In genomic region chr14:99682809-99683618, GRCh38 we compare ENCODE assay signal across 8 cellular contexts. TPM values are rescaled to one million over a fixed set of nuclear protein-coding genes. Genes with fewer than 3 reads are reported as not detected.
DNase-seq lines count a peak whose midpoint lies in the region; ATAC-seq lines count a peak whose summit lies in the region.

No MANE protein-coding gene starts in this region.

- H3K4me1 Mint-ChIP-seq in activated CD8-positive, alpha-beta T cell treated with anti-CD3 and anti-CD28 coated beads, Interleukin-2, amount 10 ng/mL, durations not matched to agents 7 days and 5 days (ENCODE audit: low read depth) = peaks cover 16% of the 10 kb centered on the region

- ATAC-seq in HG03159 (IDR thresholded peaks at IDR 0.05; ENCODE audit: unreplicated experiment) = peak; percentile 36
- peak; percentile 42 for ATAC-seq in activated CD8-positive, alpha-beta T cell treated with anti-CD3 and anti-CD28 coated beads, Interleukin-2, amount 10 ng/mL, durations not matched to agents 7 days and 5 days

- peaks cover 18% of the 10 kb centered on the region for H3K27me3 Mint-ChIP-seq in activated CD8-positive, alpha-beta T cell treated with anti-CD3 and anti-CD28 coated beads, Interleukin-2, amount 10 ng/mL, durations not matched to agents 7 days and 5 days (ENCODE audit: low read depth)

- peak overlapping the region; percentile 90 for H3K27ac Mint-ChIP-seq in activated CD8-positive, alpha-beta T cell treated with anti-CD3 and anti-CD28 coated beads, Interleukin-2, amount 10 ng/mL, durations not matched to agents 7 days and 5 days

- CTCF ChIA-PET in activated CD8-positive, alpha-beta T cell treated with anti-CD3 and anti-CD28 coated beads, Interleukin-2, amount 10 ng/mL, durations not matched to agents 7 days and 5 days (lab: Charles Lee) = interaction anchor here (0.6 to 2.0 kb wide), 9 partner anchors 11 to 510 kb away, joined by 3 to 9 read pairs (median 3); partner anchors contain the start of gene CCDC85C

- peak; percentile 59 for DNase-seq in SIG-M5 treated with dmso at 0.1 percent for 504 hours (lab: John Stamatoyannopoulos, UW; ENCODE audit: unreplicated experiment)
- DNase-seq in SIG-M5 (lab: John Stamatoyannopoulos, UW) = no peak
- DNase-seq in NCI-H526 (lab: John Stamatoyannopoulos, UW) = peak; percentile 46 to 87
- DNase-seq in activated CD8-positive, alpha-beta T cell treated with anti-CD3 and anti-CD28 coated beads, Interleukin-2, amount 10 ng/mL, durations not matched to agents 7 days and 5 days = peak; percentile 89
- DNase-seq in effector CD4-positive, alpha-beta T cell = peak; percentile 77
- peak; percentile 83 for DNase-seq in medulla oblongata (ENCODE audit: extremely low spot score)
- peak; percentile 62 to 81 (median 73) for DNase-seq in stimulated activated CD4-positive, alpha-beta T cell treated with anti-CD3 and anti-CD28 coated beads, TNF-alpha, amount 100 ng/mL, for 24 hours (ENCODE audit: low read depth in 3 of 3)

- peak overlapping the region; percentile 86 for H3K4me3 Mint-ChIP-seq in activated CD8-positive, alpha-beta T cell treated with anti-CD3 and anti-CD28 coated beads, Interleukin-2, amount 10 ng/mL, durations not matched to agents 7 days and 5 days

- H3K36me3 Mint-ChIP-seq in activated CD8-positive, alpha-beta T cell treated with anti-CD3 and anti-CD28 coated beads, Interleukin-2, amount 10 ng/mL, durations not matched to agents 7 days and 5 days (ENCODE audit: low read depth) = no peaks in the 10 kb centered on the region

- POLR2A ChIA-PET in activated CD8-positive, alpha-beta T cell treated with anti-CD3 and anti-CD28 coated beads, Interleukin-2, amount 10 ng/mL, durations not matched to agents 7 days and 5 days (lab: Charles Lee) = interaction anchor here (0.7 kb wide), 1 partner anchor 59 kb away, joined by 3 read pairs; no protein-coding TSS in a partner anchor

- H3K9me3 Mint-ChIP-seq in activated CD8-positive, alpha-beta T cell treated with anti-CD3 and anti-CD28 coated beads, Interleukin-2, amount 10 ng/mL, durations not matched to agents 7 days and 5 days (ENCODE audit: insufficient read depth) = peaks cover 5% of the 10 kb centered on the region

RNA-seq across cellular contexts. Expression of gene CYP46A1, which starts 1.1 kb away (rescaled TPM):
- not detected for total RNA-seq in activated CD8-positive, alpha-beta T cell treated with anti-CD3 and anti-CD28 coated beads, Interleukin-2, amount 10 ng/mL, durations not matched to agents 7 days and 5 days

RNA-seq across cellular contexts. Expression of gene HHIPL1, which starts 38.1 kb away (rescaled TPM):
- total RNA-seq in activated CD8-positive, alpha-beta T cell treated with anti-CD3 and anti-CD28 coated beads, Interleukin-2, amount 10 ng/mL, durations not matched to agents 7 days and 5 days = not detected
